ENCODE assay signal across 8 cellular contexts in the genomic region with DNA sequence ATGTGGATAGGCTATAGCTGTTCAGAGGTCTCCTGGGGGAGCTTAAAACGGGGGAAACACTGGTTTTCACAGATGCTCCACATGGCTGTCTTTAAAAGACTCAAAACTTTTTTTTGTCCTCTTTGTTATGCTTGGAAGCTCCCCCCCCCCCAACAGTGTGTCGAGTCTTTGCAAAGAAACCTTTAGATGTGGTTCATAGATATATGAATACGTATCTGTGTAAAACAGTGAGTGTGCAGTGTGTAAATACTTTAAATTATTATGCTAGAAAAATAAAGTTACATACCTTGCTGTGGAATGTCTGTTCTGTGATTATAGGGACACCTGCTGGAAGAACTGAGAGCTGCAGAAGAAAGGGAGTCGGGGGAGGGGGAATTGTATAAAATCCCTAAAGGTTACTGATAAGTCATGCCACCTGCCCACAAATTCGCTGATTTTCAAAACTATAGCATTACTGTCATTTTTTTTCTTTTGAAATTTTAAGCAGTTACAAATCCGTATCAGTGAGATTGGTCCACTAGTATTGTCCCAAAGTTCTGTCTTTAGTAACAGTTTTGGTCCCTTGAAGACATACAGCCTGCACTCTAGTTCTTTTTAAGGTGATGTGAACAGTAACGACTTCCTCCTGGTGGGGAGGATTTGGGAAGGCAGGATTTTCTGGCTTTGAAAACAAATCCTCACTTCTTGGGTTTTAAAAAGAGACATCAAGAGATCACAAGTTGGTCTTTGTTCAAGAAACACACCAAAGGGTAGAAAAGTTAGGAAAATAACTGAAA. TPM values are rescaled to one million over a fixed set of nuclear protein-coding genes. Genes with fewer than 3 reads are reported as not detected.
A peak's percentile ranks its signal among the peaks of the same experiment; 100 is the strongest.
DNase-seq lines count a peak whose midpoint lies in the region; ATAC-seq, FAIRE-seq and TF ChIP-seq lines count a peak whose summit lies in the region.

No MANE protein-coding gene starts in this region.

- no peaks in the 10 kb centered on the region for H4K20me1 ChIP-seq in hepatocyte (ENCODE audit: insufficient read depth, poor library complexity, severe bottlenecking)

- peak; percentile 79 for DNase-seq in DMS 273 (lab: John Stamatoyannopoulos, UW; ENCODE audit: unreplicated experiment)
- DNase-seq in GM19238 (ENCODE audit: insufficient read length, low spot score) = peak; percentile 19
- DNase-seq in RCC 7860 (ENCODE audit: low spot score) = peak; percentile 53
- peak in 6 of 7 donors; percentile 39 to 65 (median 56) for DNase-seq in adrenal gland
- DNase-seq in hepatocyte (ENCODE audit: low spot score) = peak; percentile 68
- DNase-seq in stimulated activated CD4-positive, alpha-beta T cell treated with anti-CD3 and anti-CD28 coated beads, Interleukin-15, amount 100 ng/mL, for 24 hours = peak; percentile 53
- DNase-seq in NCI-H187 (lab: John Stamatoyannopoulos, UW) = no peak

- intact Hi-C loops in adrenal gland (cut with DNase I) = no loop called here

- no peak for FAIRE-seq in RCC 7860 (lab: Jason Lieb, UNC)

- H3K36me3 ChIP-seq in adrenal gland (replicated peaks in 1 of 2) = peaks cover 0 to 7% of the 10 kb centered on the region in 2 donors
- H3K36me3 ChIP-seq in hepatocyte (replicated peaks; ENCODE audit: insufficient read depth, low read depth) = no peaks in the 10 kb centered on the region

- H3K27me3 ChIP-seq in adrenal gland (no peaks in the 10 kb centered on the region), hepatocyte (no peaks in the 10 kb centered on the region)

- H3K27ac ChIP-seq in adrenal gland (no peak overlapping the region), hepatocyte (no peak overlapping the region)

- H3K4me1 ChIP-seq in adrenal gland (replicated peaks in 1 of 2) (peaks cover 0 to 4% of the 10 kb centered on the region in 2 donors), hepatocyte (ENCODE audit: insufficient read depth) (no peaks in the 10 kb centered on the region)

- H3K4me3 ChIP-seq in adrenal gland (no peak overlapping the region), hepatocyte (no peak overlapping the region)

- H3K9me2 ChIP-seq in hepatocyte (replicated peaks; ENCODE audit: insufficient read depth) = no peaks in the 10 kb centered on the region

- peak overlapping the region; percentile 44 for H3K4me2 ChIP-seq in hepatocyte

- 10 to 13% (median 12%) methylated on average over 7 of the region's 7 CpGs for WGBS in adrenal gland, 4 donors
- WGBS in hepatocyte (ENCODE audit: low lambda C conversion rate, missing lambda C conversion rate) = 8% methylated on average over 7 of the region's 7 CpGs

- TF ChIP-seq CTCF in adrenal gland (IDR thresholded peaks at IDR 0.05) (peak; percentile 66 to 82 (median 74)), hepatocyte (IDR thresholded peaks at IDR 0.05; ENCODE audit: poor library complexity) (peak; percentile 84)

- no peaks in the 10 kb centered on the region for H3K9me3 ChIP-seq in adrenal gland (replicated peaks in 1 of 3)
- H3K9me3 ChIP-seq in hepatocyte (ENCODE audit: low read depth) = no peaks in the 10 kb centered on the region

- TF ChIP-seq POLR2A in adrenal gland (IDR thresholded peaks at IDR 0.05) = no peak

- no peak overlapping the region for H2AFZ ChIP-seq in hepatocyte

- H3K79me2 ChIP-seq in hepatocyte = peaks cover 11% of the 10 kb centered on the region

- peak; percentile 90 for ATAC-seq in HG03354 (IDR thresholded peaks at IDR 0.05; ENCODE audit: poor library complexity, severe bottlenecking, unreplicated experiment)

RNA-seq across cellular contexts. Expression of a gene that starts 22.9 kb away (rescaled TPM):
- total RNA-seq in adrenal gland = 10 to 100 TPM in 4 of 8 donors, 1 to 10 TPM in 4; 7.1 to 14.4 (median 10.6) TPM
- 1 to 10 TPM; 1.0 to 8.0 (median 1.8) TPM for polyA plus RNA-seq in adrenal gland
- total RNA-seq in hepatocyte = 10.5 and 11.6 TPM in 2 replicates
- polyA plus RNA-seq in hepatocyte = 6.8 and 8.4 TPM in 2 replicates

Comparison
In these comparisons a context has a peak if more than half of its experiments do, and no peak if none do; other contexts are left out.
1. DNase-seq: peak in DMS 273 (single experiment), GM19238 (single experiment), RCC 7860 (single experiment), adrenal gland (6 of 7), hepatocyte (single experiment) and stimulated activated CD4-positive, alpha-beta T cell treated with anti-CD3 and anti-CD28 coated beads, Interleukin-15, amount 100 ng/mL, for 24 hours (single experiment); none in NCI-H187 (0 of 2).